ENCODE assay signal across 15 cellular contexts in genomic region chr18:5520464-5520863, GRCh38.
"Had no signal": no experiment of that assay in that cellular context is flagged by ENCODE, and none has a peak within 500 bp of the region (broad histone marks: within the 10 kb centered on the region; RNA-seq: fewer than 3 reads in every experiment).

No MANE protein-coding gene starts in this region.

- H3K4me1 ChIP-seq: foreskin keratinocyte had no signal

- H3K4me1 Mint-ChIP-seq: stimulated activated effector memory CD8-positive, alpha-beta T cell treated with anti-CD3 and anti-CD28 coated beads, Interleukin-12 subunit alpha, Interleukin-12 subunit beta, amount 100 ng/mL, for 72 hours had no signal

- H3K9me3 ChIP-seq: esophagus squamous epithelium, mucosa of descending colon, tibial nerve had no signal

- H3K36me3 Mint-ChIP-seq: naive thymus-derived CD8-positive, alpha-beta T cell; stimulated activated effector memory CD8-positive, alpha-beta T cell treated with anti-CD3 and anti-CD28 coated beads, Interleukin-12 subunit alpha, Interleukin-12 subunit beta, amount 100 ng/mL, for 72 hours had no signal

- H3K9me3 Mint-ChIP-seq: naive thymus-derived CD8-positive, alpha-beta T cell; neural crest cell had no signal

- H2AFZ ChIP-seq: hepatocyte had no signal

- H3K27me3 ChIP-seq: esophagus squamous epithelium, foreskin keratinocyte, hepatocyte, tibial nerve had no signal

- H3K27ac Mint-ChIP-seq: naive thymus-derived CD8-positive, alpha-beta T cell; stimulated activated effector memory CD8-positive, alpha-beta T cell treated with anti-CD3 and anti-CD28 coated beads, Interleukin-12 subunit alpha, Interleukin-12 subunit beta, amount 100 ng/mL, for 72 hours had no signal

- H3K4me3 Mint-ChIP-seq: naive thymus-derived CD8-positive, alpha-beta T cell; neural crest cell; stimulated activated effector memory CD8-positive, alpha-beta T cell treated with anti-CD3 and anti-CD28 coated beads, Interleukin-12 subunit alpha, Interleukin-12 subunit beta, amount 100 ng/mL, for 72 hours had no signal

- H3K36me3 ChIP-seq: esophagus squamous epithelium, tibial nerve had no signal

- FAIRE-seq: small intestine had no signal

- H3K4me3 ChIP-seq: esophagus squamous epithelium, hepatocyte, mucosa of descending colon, tibial nerve had no signal

- H3K27ac ChIP-seq: foreskin keratinocyte, hepatocyte, tibial nerve had no signal

- DNase-seq: effector memory CD4-positive, alpha-beta T cell; esophagus squamous epithelium; foreskin keratinocyte; head of caudate nucleus; mucosa of descending colon; naive thymus-derived CD8-positive, alpha-beta T cell; posterior cingulate gyrus; small intestine; stimulated activated CD4-positive, alpha-beta T cell treated with anti-CD3 and anti-CD28 coated beads, Interleukin-4, amount 100 ng/mL, for 1 hour; stimulated activated CD8-positive, alpha-beta memory T cell treated with anti-CD3 and anti-CD28 coated beads, Interleukin-4, amount 100 ng/mL, for 48 hours; stimulated activated naive CD8-positive, alpha-beta T cell treated with anti-CD3 and anti-CD28 coated beads, Interleukin-15, Interleukin-2, amounts not matched to agents 100 U/mL and 50 U/mL, for 24 hours had no signal
